ENCODE assay signal across 17 cellular contexts in genomic region chr2:7400628-7401027, GRCh38.
DNase-seq lines count a peak whose midpoint lies in the region; ATAC-seq and TF ChIP-seq lines count a peak whose summit lies in the region.
"Had no signal": no experiment of that assay in that cellular context is flagged by ENCODE, and none has a peak within 500 bp of the region (broad histone marks: within the 10 kb centered on the region; RNA-seq: fewer than 3 reads in every experiment).

No MANE protein-coding gene starts in this region.

- H3K27ac Mint-ChIP-seq in Calu3 (ENCODE audit: unreplicated experiment) (peak overlapping the region; percentile 78), MCF 10A (ENCODE audit: low read depth, unreplicated experiment) (no peak overlapping the region)
- H3K27ac Mint-ChIP-seq: CD4-positive, alpha-beta T cell; H9 had no signal

- no peaks in the 10 kb centered on the region for H3K4me1 ChIP-seq in PC-3 (ENCODE audit: insufficient read depth, low read length)
- no peaks in the 10 kb centered on the region for H3K4me1 ChIP-seq in left lung
- H3K4me1 ChIP-seq in upper lobe of right lung = no peaks in the 10 kb centered on the region
- H3K4me1 ChIP-seq: Caco-2 had no signal

- peak overlapping the region; percentile 28 for H3K4me3 Mint-ChIP-seq in Calu3 (ENCODE audit: low read depth, unreplicated experiment)
- H3K4me3 Mint-ChIP-seq in MCF 10A (ENCODE audit: unreplicated experiment) = no peak overlapping the region
- H3K4me3 Mint-ChIP-seq: CD4-positive, alpha-beta T cell; H9 had no signal

- H3K27me3 Mint-ChIP-seq in Calu3 (ENCODE audit: unreplicated experiment) = no peaks in the 10 kb centered on the region
- H3K27me3 Mint-ChIP-seq in MCF 10A (ENCODE audit: insufficient read depth, unreplicated experiment) = no peaks in the 10 kb centered on the region

- no peak for DNase-seq in Calu3
- peak; percentile 46 for DNase-seq in PC-3
- no peak for DNase-seq in left lung
- no peak for DNase-seq in upper lobe of right lung
- no peak for DNase-seq in HCEC 1CT
- no peak for DNase-seq in MCF 10A (ENCODE audit: unreplicated experiment)
- DNase-seq in GM10266 (ENCODE audit: extremely low spot score) = no peak
- DNase-seq: AML-193; Caco-2; CD4-positive, alpha-beta T cell; DMS153; DND-41; EL; H9; IMR-90 had no signal

- CTCF ChIA-PET in Calu3 (lab: Charles Lee) = interaction anchor here (0.7 kb wide), 1 partner anchor 1125 kb away, joined by 3 read pairs; no protein-coding TSS in a partner anchor
- CTCF ChIA-PET in PC-3 (lab: Charles Lee) = no interaction called here
- CTCF ChIA-PET in MCF 10A (lab: Yijun Ruan, JAX) = interaction anchor here (0.6 kb wide), 1 partner anchor 194 kb away, joined by 3 read pairs; no protein-coding TSS in a partner anchor

- POLR2A ChIA-PET in PC-3 (lab: Charles Lee; ENCODE audit: unreplicated experiment) = no interaction called here
- POLR2A ChIA-PET in MCF 10A (lab: Yijun Ruan, JAX) = no interaction called here

- H3K9me3 ChIP-seq in PC-3 (ENCODE audit: low read length) = no peaks in the 10 kb centered on the region
- no peaks in the 10 kb centered on the region for H3K9me3 ChIP-seq in left lung
- H3K9me3 ChIP-seq in upper lobe of right lung = no peaks in the 10 kb centered on the region
- H3K9me3 ChIP-seq: Caco-2 had no signal

- H3K9me3 Mint-ChIP-seq in Calu3 (ENCODE audit: low read depth, unreplicated experiment) = no peaks in the 10 kb centered on the region
- H3K9me3 Mint-ChIP-seq in MCF 10A (ENCODE audit: unreplicated experiment) = no peaks in the 10 kb centered on the region
- H3K9me3 Mint-ChIP-seq: CD4-positive, alpha-beta T cell; H9 had no signal

- no peak overlapping the region for H3K27ac ChIP-seq in PC-3 (ENCODE audit: low read length)
- H3K27ac ChIP-seq in left lung = no peak overlapping the region
- no peak overlapping the region for H3K27ac ChIP-seq in upper lobe of right lung
- H3K27ac ChIP-seq: C4-2B had no signal

- no peak overlapping the region for H3K4me3 ChIP-seq in PC-3 (ENCODE audit: low read length)
- no peak overlapping the region for H3K4me3 ChIP-seq in left lung
- no peak overlapping the region for H3K4me3 ChIP-seq in upper lobe of right lung
- H3K4me3 ChIP-seq: K562 had no signal

- H2AFZ ChIP-seq in PC-3 (ENCODE audit: low read length) = no peak overlapping the region

- no TSS peak for BruUV-seq in Calu3 (replicated peaks; lab: Mats Ljungman, UMichigan)
- BruUV-seq in PC-3 (replicated peaks; lab: Mats Ljungman, UMichigan) = no TSS peak
- no TSS peak for BruUV-seq in MCF 10A (replicated peaks; lab: Mats Ljungman, UMichigan)

- no peaks in the 10 kb centered on the region for H3K9me2 ChIP-seq in PC-3 (replicated peaks; ENCODE audit: low read length)

- H3K27me3 ChIP-seq in PC-3 (ENCODE audit: low read length) = no peaks in the 10 kb centered on the region
- peaks cover 0 to 13% of the 10 kb centered on the region in 2 donors for H3K27me3 ChIP-seq in left lung
- H3K27me3 ChIP-seq in upper lobe of right lung = peaks cover 4% of the 10 kb centered on the region

- H3F3A ChIP-seq in PC-3 (ENCODE audit: low read length, unreplicated experiment) = no peaks in the 10 kb centered on the region

- ATAC-seq in PC-3 (peak; percentile 38), left lung (peak; percentile 84), upper lobe of right lung (peak; percentile 42)
- ATAC-seq: K562 had no signal

- H3K9ac ChIP-seq in PC-3 (ENCODE audit: low read length) = no peak overlapping the region

- TF ChIP-seq CTCF in Calu3 (IDR thresholded peaks at IDR 0.05; ENCODE audit: unreplicated experiment) (no peak), PC-3 (conservative IDR thresholded peaks at IDR 0.05; ENCODE audit: low read depth, low read length) (no peak), left lung (IDR thresholded peaks at IDR 0.05) (no peak), upper lobe of right lung (IDR thresholded peaks at IDR 0.05) (no peak), MCF 10A (IDR thresholded peaks at IDR 0.05; ENCODE audit: unreplicated experiment) (no peak), GM10266 (IDR thresholded peaks at IDR 0.05; ENCODE audit: control insufficient read depth, insufficient read depth, low read depth, missing control alignments) (no peak)

- H3K36me3 Mint-ChIP-seq in Calu3 (ENCODE audit: insufficient read depth, unreplicated experiment) (peaks cover 5% of the 10 kb centered on the region), MCF 10A (ENCODE audit: insufficient read depth, unreplicated experiment) (no peaks in the 10 kb centered on the region)

- H3K36me3 ChIP-seq in PC-3 (ENCODE audit: low read depth, low read length) (no peaks in the 10 kb centered on the region), left lung (no peaks in the 10 kb centered on the region), upper lobe of right lung (no peaks in the 10 kb centered on the region)

- H3K4me2 ChIP-seq in PC-3 (ENCODE audit: low read length) = no peak overlapping the region

- H3K4me1 Mint-ChIP-seq in Calu3 (ENCODE audit: low read depth, unreplicated experiment) = no peaks in the 10 kb centered on the region
- H3K4me1 Mint-ChIP-seq in MCF 10A (ENCODE audit: insufficient read depth, unreplicated experiment) = no peaks in the 10 kb centered on the region

- no peaks in the 10 kb centered on the region for H4K20me1 ChIP-seq in PC-3 (ENCODE audit: low read length)

- intact Hi-C loops in Calu3 (cut with micrococcal nuclease; ENCODE audit: unreplicated experiment) = loop anchor here (10.0 kb wide), 1 partner anchor 196 kb away; no protein-coding TSS in a partner anchor
- intact Hi-C loops in PC-3 (cut with micrococcal nuclease) = no loop called here
- intact Hi-C loops in left lung (cut with DNase I) = no loop called here
- intact Hi-C loops in upper lobe of right lung (cut with DNase I) = no loop called here
- intact Hi-C loops in MCF 10A (cut with micrococcal nuclease) = no loop called here

- no peaks in the 10 kb centered on the region for H3K79me2 ChIP-seq in PC-3 (ENCODE audit: low read length)
